ENCODE assay signal across 23 cellular contexts in genomic region chr3:53885239-53885638, GRCh38.
DNase-seq lines count a peak whose midpoint lies in the region; ATAC-seq lines count a peak whose summit lies in the region.
"Had no signal": no experiment of that assay in that cellular context is flagged by ENCODE, and none has a peak within 500 bp of the region (broad histone marks: within the 10 kb centered on the region; RNA-seq: fewer than 3 reads in every experiment).

No MANE protein-coding gene starts in this region.

- H3K4me1 Mint-ChIP-seq in stimulated activated naive B cell treated with anti-CD40 and anti-IgM and Interleukin-4, amounts not matched to agents 10 μg/mL and 1 μg/mL and 100 μg/mL, for 72 hours, result peaks cover 25 to 37% of the 10 kb centered on the region in 2 donors

- no peaks in the 10 kb centered on the region for H3K9me3 Mint-ChIP-seq in stimulated activated naive B cell treated with anti-CD40 and anti-IgM and Interleukin-4, amounts not matched to agents 10 μg/mL and 1 μg/mL and 100 μg/mL, for 72 hours
- H3K9me3 Mint-ChIP-seq: activated B cell treated with CpG ODN at 0.5 μM for 24 hours; activated T-helper 2 cell treated with anti-CD3 and anti-CD28 coated beads, Interferon-gamma antibody, Interleukin-2, Interleukin-4, amounts not matched to agents 10 μg/mL and 5 μg/mL and 100 μg/mL, durations not matched to agents 14 hours and 24 hours and 36 hours; CD4-positive, CD25-positive, alpha-beta regulatory T cell had no signal

- ATAC-seq in GM18868 (IDR thresholded peaks at IDR 0.05; ENCODE audit: unreplicated experiment) (peak; percentile 33), HG03095 (IDR thresholded peaks at IDR 0.05; ENCODE audit: unreplicated experiment) (no peak), GM19023 (IDR thresholded peaks at IDR 0.05; ENCODE audit: unreplicated experiment) (no peak)
- no peak for ATAC-seq in stimulated activated naive B cell treated with anti-CD40 and anti-IgM and Interleukin-4, amounts not matched to agents 10 μg/mL and 1 μg/mL and 100 μg/mL, for 72 hours (replicated peaks)
- ATAC-seq: heart left ventricle; left colon; naive thymus-derived CD4-positive, alpha-beta T cell had no signal

- H3K36me3 Mint-ChIP-seq in stimulated activated naive B cell treated with anti-CD40 and anti-IgM and Interleukin-4, amounts not matched to agents 10 μg/mL and 1 μg/mL and 100 μg/mL, for 72 hours, result peaks cover 29 to 48% of the 10 kb centered on the region in 2 donors

- H3K27ac Mint-ChIP-seq in stimulated activated naive B cell treated with anti-CD40 and anti-IgM and Interleukin-4, amounts not matched to agents 10 μg/mL and 1 μg/mL and 100 μg/mL, for 72 hours, result peak overlapping the region; percentile 14
- H3K27ac Mint-ChIP-seq: activated B cell treated with CpG ODN at 0.5 μM for 24 hours; activated naive CD8-positive, alpha-beta T cell; activated T-helper 2 cell treated with anti-CD3 and anti-CD28 coated beads, Interferon-gamma antibody, Interleukin-2, Interleukin-4, amounts not matched to agents 10 μg/mL and 5 μg/mL and 100 μg/mL, durations not matched to agents 14 hours and 24 hours and 36 hours; CD4-positive, CD25-positive, alpha-beta regulatory T cell had no signal

- H3K4me3 Mint-ChIP-seq in stimulated activated naive B cell treated with anti-CD40 and anti-IgM and Interleukin-4, amounts not matched to agents 10 μg/mL and 1 μg/mL and 100 μg/mL, for 72 hours, result no peak overlapping the region
- H3K4me3 Mint-ChIP-seq: activated B cell treated with CpG ODN at 0.5 μM for 24 hours; activated naive CD8-positive, alpha-beta T cell had no signal

- no peaks in the 10 kb centered on the region for H3K27me3 Mint-ChIP-seq in stimulated activated naive B cell treated with anti-CD40 and anti-IgM and Interleukin-4, amounts not matched to agents 10 μg/mL and 1 μg/mL and 100 μg/mL, for 72 hours
- H3K27me3 Mint-ChIP-seq: activated B cell treated with CpG ODN at 0.5 μM for 24 hours; activated naive CD8-positive, alpha-beta T cell; CD4-positive, CD25-positive, alpha-beta regulatory T cell; naive thymus-derived CD4-positive, alpha-beta T cell had no signal

- DNase-seq in NCI-H226 (peak; percentile 11), globus pallidus (ENCODE audit: low spot score) (peak; percentile 75), NCI-H2081 (lab: John Stamatoyannopoulos, UW) (no peak)
- DNase-seq in stimulated activated naive B cell treated with anti-CD40 and anti-IgM and Interleukin-4, amounts not matched to agents 10 μg/mL and 1 μg/mL and 100 μg/mL, for 72 hours, result no peak
- DNase-seq: activated B cell treated with CpG ODN at 0.5 μM for 24 hours; activated CD8-positive, alpha-beta memory T cell treated with anti-CD3 and anti-CD28 coated beads, Interleukin-2, amount 50 U/mL, for 4 hours; CD4-positive, CD25-positive, alpha-beta regulatory T cell; GF-D8; HCEC 1CT; heart left ventricle; left colon; naive thymus-derived CD4-positive, alpha-beta T cell; NCI-H1105; NCI-H2081 treated with DMSO at 0.1 percent for 48 hours; NCI-H446; stimulated activated CD4-positive, alpha-beta T cell treated with anti-CD3 and anti-CD28 coated beads, Interleukin-2, amount 100 ng/mL, for 48 hours; stimulated activated naive CD4-positive, alpha-beta T cell; T1000 had no signal

Comparison
In these comparisons a context has a peak if more than half of its experiments do, and no peak if none do; other contexts are left out.
1. DNase-seq: peak in NCI-H226 (single experiment) and globus pallidus (single experiment); none in stimulated activated naive B cell treated with anti-CD40 and anti-IgM and Interleukin-4, amounts not matched to agents 10 μg/mL and 1 μg/mL and 100 μg/mL, for 72 hours (single experiment) and NCI-H2081 (0 of 2).